Comparison of ENCODE assay signal across 9 cellular contexts in genomic region chr1:227885648-227886502, GRCh38.
DNase-seq lines count a peak whose midpoint lies in the region; ATAC-seq, FAIRE-seq and TF ChIP-seq lines count a peak whose summit lies in the region.
"Had no signal": no experiment of that assay in that cellular context is flagged by ENCODE, and none has a peak within 500 bp of the region (broad histone marks: within the 10 kb centered on the region; RNA-seq: fewer than 3 reads in every experiment).

No MANE protein-coding gene starts in this region.

- H3K27ac ChIP-seq in adrenal gland (peak overlapping the region in 1 of 5 donors; percentile 90), kidney (ENCODE audit: low read depth in 2 of 2, low read length in 2 of 2) (no peak overlapping the region), upper lobe of left lung (peak overlapping the region in 3 of 4 donors; percentile 78 to 85 (median 80))

- TF ChIP-seq CTCF in adrenal gland (IDR thresholded peaks at IDR 0.05) (no peak), kidney (IDR thresholded peaks at IDR 0.05; ENCODE audit: borderline replicate concordance, extremely low read depth, insufficient read depth) (no peak), upper lobe of left lung (IDR thresholded peaks at IDR 0.05) (no peak)

- no peaks in the 10 kb centered on the region for H3K36me3 ChIP-seq in adrenal gland (replicated peaks in 1 of 2)
- no peaks in the 10 kb centered on the region for H3K36me3 ChIP-seq in kidney (ENCODE audit: control insufficient read depth in 1 of 2, insufficient read depth in 2 of 2, low read length in 2 of 2)
- no peaks in the 10 kb centered on the region for H3K36me3 ChIP-seq in upper lobe of left lung

- peaks cover 6% of the 10 kb centered on the region for H3K27me3 ChIP-seq in adrenal gland
- H3K27me3 ChIP-seq in upper lobe of left lung = peaks cover 0 to 6% (median 1%) of the 10 kb centered on the region in 4 donors

- 48 to 50% (median 49%) methylated on average over 6 to 14 of the region's 14 CpGs for WGBS in adrenal gland, 4 donors
- WGBS in upper lobe of left lung, 2 donors = 51 to 58% methylated on average over 7 to 14 of the region's 14 CpGs

- H3K36me3 Mint-ChIP-seq in activated CD4-positive, alpha-beta T cell treated with anti-CD3 and anti-CD28 coated beads for 36 hours (ENCODE audit: low read depth) = no peaks in the 10 kb centered on the region

- no peak overlapping the region for H3K9ac ChIP-seq in kidney (ENCODE audit: low read length in 2 of 2)

- DNase-seq in activated CD4-positive, alpha-beta T cell treated with anti-CD3 and anti-CD28 coated beads for 36 hours = peak; percentile 40
- no peak for DNase-seq in activated CD4-positive, alpha-beta T cell treated with anti-CD3 and anti-CD28 coated beads for 48 hours
- peak in 6 of 7 donors; percentile 42 to 71 (median 65) for DNase-seq in adrenal gland
- DNase-seq in kidney = peak; percentile 84
- peak; percentile 31 to 52 for DNase-seq in upper lobe of left lung
- DNase-seq in DMS53 treated with DMSO at 0.1 percent for 48 hours (lab: John Stamatoyannopoulos, UW; ENCODE audit: unreplicated experiment) = no peak
- no peak for DNase-seq in NCI-H774 (lab: John Stamatoyannopoulos, UW)

- H3K9me3 ChIP-seq in adrenal gland (replicated peaks in 1 of 3) = no peaks in the 10 kb centered on the region
- no peaks in the 10 kb centered on the region for H3K9me3 ChIP-seq in kidney (ENCODE audit: control insufficient read depth in 1 of 2, low read length in 2 of 2)
- no peaks in the 10 kb centered on the region for H3K9me3 ChIP-seq in upper lobe of left lung

- peaks cover 32% of the 10 kb centered on the region for H3K4me1 Mint-ChIP-seq in activated CD4-positive, alpha-beta T cell treated with anti-CD3 and anti-CD28 coated beads for 36 hours

- H3K4me3 ChIP-seq in adrenal gland (no peak overlapping the region), kidney (ENCODE audit: low read length in 2 of 2) (no peak overlapping the region), upper lobe of left lung (peak overlapping the region in 1 of 4 donors; percentile 61)

- no peak for TF ChIP-seq POLR2A in adrenal gland (IDR thresholded peaks at IDR 0.05)
- TF ChIP-seq POLR2A in upper lobe of left lung (IDR thresholded peaks at IDR 0.05) = no peak

- CTCF ChIA-PET in activated CD4-positive, alpha-beta T cell treated with anti-CD3 and anti-CD28 coated beads for 36 hours (lab: Charles Lee) = interaction anchor here (0.7 kb wide), 1 partner anchor 37 kb away, joined by 3 read pairs; no protein-coding TSS in a partner anchor

- H3K4me3 Mint-ChIP-seq in activated CD4-positive, alpha-beta T cell treated with anti-CD3 and anti-CD28 coated beads for 36 hours = peak overlapping the region; percentile 4

- H3K27ac Mint-ChIP-seq in activated CD4-positive, alpha-beta T cell treated with anti-CD3 and anti-CD28 coated beads for 36 hours = peak overlapping the region; percentile 78

- POLR2A ChIA-PET in activated CD4-positive, alpha-beta T cell treated with anti-CD3 and anti-CD28 coated beads for 36 hours (lab: Charles Lee) = no interaction called here

- H3K9me3 Mint-ChIP-seq in activated CD4-positive, alpha-beta T cell treated with anti-CD3 and anti-CD28 coated beads for 36 hours (ENCODE audit: low read depth) = no peaks in the 10 kb centered on the region

- FAIRE-seq in kidney (lab: Jason Lieb, UNC) = no peak
- FAIRE-seq: islet of Langerhans had no signal

- intact Hi-C loops in activated CD4-positive, alpha-beta T cell treated with anti-CD3 and anti-CD28 coated beads for 36 hours (cut with DNase I, micrococcal nuclease) = no loop called here
- intact Hi-C loops in adrenal gland (cut with DNase I) = no loop called here
- intact Hi-C loops in kidney (cut with DNase I) = no loop called here

- H3K27me3 Mint-ChIP-seq in activated CD4-positive, alpha-beta T cell treated with anti-CD3 and anti-CD28 coated beads for 36 hours = no peaks in the 10 kb centered on the region

- peaks cover 0 to 8% of the 10 kb centered on the region in 2 donors for H3K4me1 ChIP-seq in adrenal gland (replicated peaks in 1 of 2)
- H3K4me1 ChIP-seq in kidney (ENCODE audit: control insufficient read depth in 1 of 2, insufficient read depth in 1 of 2, low read depth in 1 of 2, low read length in 2 of 2) = peaks cover 0 to 2% of the 10 kb centered on the region in 2 donors
- peaks cover 20 to 25% (median 23%) of the 10 kb centered on the region in 4 donors for H3K4me1 ChIP-seq in upper lobe of left lung

- ATAC-seq in activated CD4-positive, alpha-beta T cell treated with anti-CD3 and anti-CD28 coated beads for 36 hours = peak; percentile 30
- ATAC-seq in upper lobe of left lung (ENCODE audit: low FRiP score in 2 of 2) (peak in 1 of 2 donors; percentile 55), GM21447 (IDR thresholded peaks at IDR 0.05; ENCODE audit: unreplicated experiment) (no peak)

- TF ChIP-seq EP300 in upper lobe of left lung (IDR thresholded peaks at IDR 0.05) = no peak

Comparison
In these comparisons a context has a peak if more than half of its experiments do, and no peak if none do; other contexts are left out.
1. DNase-seq: peak in activated CD4-positive, alpha-beta T cell treated with anti-CD3 and anti-CD28 coated beads for 36 hours (single experiment), adrenal gland (6 of 7), kidney (single experiment) and upper lobe of left lung (2 of 2); none in activated CD4-positive, alpha-beta T cell treated with anti-CD3 and anti-CD28 coated beads for 48 hours (single experiment), DMS53 treated with DMSO at 0.1 percent for 48 hours (single experiment) and NCI-H774 (single experiment).
2. H3K27ac ChIP-seq: peak in upper lobe of left lung (3 of 4); none in kidney (0 of 2).